21 cellular contexts compared by ENCODE assay signal in genomic region chr7:13894956-13895355, GRCh38.
"Had no signal": no experiment of that assay in that cellular context is flagged by ENCODE, and none has a peak within 500 bp of the region (broad histone marks: within the 10 kb centered on the region; RNA-seq: fewer than 3 reads in every experiment).

No MANE protein-coding gene starts in this region.

- H3K4me3 Mint-ChIP-seq: activated CD4-positive, alpha-beta T cell treated with anti-CD3 and anti-CD28 coated beads for 36 hours; activated naive CD8-positive, alpha-beta T cell treated with anti-CD3 and anti-CD28 coated beads for 36 hours; activated T-cell treated with anti-CD3 and anti-CD28 coated beads, Interleukin-2, amount 50 U/mL, for 24 hours; activated T-helper 17 cell treated with anti-CD3 and anti-CD28 coated beads, Interleukin-2, amount 50 U/mL, for 72 hours; central memory CD8-positive, alpha-beta T cell; natural killer cell; type B pancreatic cell; WTC11 had no signal

- H3K4me3 ChIP-seq: coronary artery, esophagus muscularis mucosa, gastrocnemius medialis, spleen, thoracic aorta, vagina had no signal

- H3K9me3 Mint-ChIP-seq: activated naive CD8-positive, alpha-beta T cell treated with anti-CD3 and anti-CD28 coated beads for 36 hours; activated T-cell treated with anti-CD3 and anti-CD28 coated beads, Interleukin-2, amount 50 U/mL, for 24 hours; activated T-helper 17 cell treated with anti-CD3 and anti-CD28 coated beads, Interleukin-2, amount 50 U/mL, for 72 hours; central memory CD8-positive, alpha-beta T cell; natural killer cell; type B pancreatic cell had no signal

- H3K36me3 Mint-ChIP-seq: activated naive CD8-positive, alpha-beta T cell treated with anti-CD3 and anti-CD28 coated beads for 36 hours; natural killer cell had no signal

- H3K27ac Mint-ChIP-seq: activated CD4-positive, alpha-beta T cell treated with anti-CD3 and anti-CD28 coated beads for 36 hours; activated naive CD8-positive, alpha-beta T cell treated with anti-CD3 and anti-CD28 coated beads for 36 hours; activated T-cell treated with anti-CD3 and anti-CD28 coated beads, Interleukin-2, amount 50 U/mL, for 24 hours; activated T-helper 17 cell treated with anti-CD3 and anti-CD28 coated beads, Interleukin-2, amount 50 U/mL, for 72 hours; natural killer cell; type B pancreatic cell; WTC11 had no signal

- H3K36me3 ChIP-seq: gastrocnemius medialis, thoracic aorta, vagina had no signal

- DNase-seq: activated CD4-positive, alpha-beta T cell treated with anti-CD3 and anti-CD28 coated beads for 36 hours; activated CD4-positive, alpha-beta T cell treated with anti-CD3 and anti-CD28 coated beads, Interleukin-2, amount 50 U/mL, for 4 hours; activated CD8-positive, alpha-beta memory T cell treated with anti-CD3 and anti-CD28 coated beads for 24 hours; activated CD8-positive, alpha-beta memory T cell treated with anti-CD3 and anti-CD28 coated beads, Interleukin-2, amount 50 U/mL, for 4 hours; activated naive CD8-positive, alpha-beta T cell treated with anti-CD3 and anti-CD28 coated beads for 36 hours; activated T-cell treated with anti-CD3 and anti-CD28 coated beads, Interleukin-2, amount 50 U/mL, for 24 hours; gastrocnemius medialis; left ventricle myocardium superior; midbrain; natural killer cell; spleen; stimulated activated CD4-positive, alpha-beta T cell treated with anti-CD3 and anti-CD28 coated beads, Interleukin-4, amount 100 ng/mL, for 1 hour; stimulated activated naive CD4-positive, alpha-beta T cell treated with Interleukin-2 at 50 U/mL for 16 hours had no signal

- H3K27me3 Mint-ChIP-seq: activated CD4-positive, alpha-beta T cell treated with anti-CD3 and anti-CD28 coated beads for 36 hours; activated naive CD8-positive, alpha-beta T cell treated with anti-CD3 and anti-CD28 coated beads for 36 hours; activated T-cell treated with anti-CD3 and anti-CD28 coated beads, Interleukin-2, amount 50 U/mL, for 24 hours; activated T-helper 17 cell treated with anti-CD3 and anti-CD28 coated beads, Interleukin-2, amount 50 U/mL, for 72 hours; central memory CD8-positive, alpha-beta T cell; type B pancreatic cell had no signal

- H3K27me3 ChIP-seq: esophagus muscularis mucosa, gastrocnemius medialis, spleen, vagina had no signal

- H3K27ac ChIP-seq: coronary artery, esophagus muscularis mucosa, gastrocnemius medialis, spleen, thoracic aorta, vagina had no signal

- H3K4me1 Mint-ChIP-seq: activated CD4-positive, alpha-beta T cell treated with anti-CD3 and anti-CD28 coated beads for 36 hours; activated naive CD8-positive, alpha-beta T cell treated with anti-CD3 and anti-CD28 coated beads for 36 hours; activated T-helper 17 cell treated with anti-CD3 and anti-CD28 coated beads, Interleukin-2, amount 50 U/mL, for 72 hours; WTC11 had no signal

- ATAC-seq: activated CD4-positive, alpha-beta T cell treated with anti-CD3 and anti-CD28 coated beads for 36 hours; activated T-helper 17 cell treated with anti-CD3 and anti-CD28 coated beads, Interleukin-2, amount 50 U/mL, for 72 hours; gastrocnemius medialis; left ventricle myocardium superior; natural killer cell; WTC11 had no signal
